In the genomic region with DNA sequence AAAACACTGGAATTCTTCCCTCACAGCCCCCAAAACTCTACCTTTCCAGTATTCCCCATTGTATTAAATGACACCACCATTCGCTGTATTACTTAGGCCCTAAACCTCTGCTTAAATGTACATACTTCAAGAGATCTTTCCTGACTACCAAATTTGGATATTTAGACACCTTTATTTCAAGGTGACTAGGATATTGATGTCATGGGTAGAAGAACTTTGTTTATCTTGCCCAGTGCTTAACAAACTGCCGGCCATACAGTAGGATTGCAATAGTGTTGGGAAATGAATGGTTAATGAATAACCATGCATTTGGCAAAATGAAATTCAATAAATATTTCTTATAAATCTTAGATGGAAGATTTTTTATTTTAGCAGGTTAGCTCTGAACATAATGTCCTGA, we compare ENCODE assay signal across 41 cellular contexts.
"Had no signal": no experiment of that assay in that cellular context is flagged by ENCODE, and none has a peak within 500 bp of the region (broad histone marks: within the 10 kb centered on the region; RNA-seq: fewer than 3 reads in every experiment).

No MANE protein-coding gene starts in this region.

- H3K4me1 Mint-ChIP-seq: activated naive CD4-positive, alpha-beta T cell treated with anti-CD3 and anti-CD28 coated beads, Interleukin-2, amount 10 ng/mL, durations not matched to agents 7 days and 5 days; activated naive CD4-positive, alpha-beta T cell treated with anti-CD3 and anti-CD28 coated beads, Interleukin-2, amount 50 U/mL, for 24 hours; activated naive CD8-positive, alpha-beta T cell treated with anti-CD3 and anti-CD28 coated beads for 36 hours; activated naive CD8-positive, alpha-beta T cell treated with anti-CD3 and anti-CD28 coated beads, Interleukin-2, amount 10 ng/mL, durations not matched to agents 7 days and 5 days; activated naive CD8-positive, alpha-beta T cell treated with anti-CD3 and anti-CD28 coated beads, Interleukin-2, amount 50 U/mL, for 24 hours; activated T-helper 17 cell treated with anti-CD3 and anti-CD28 coated beads, Interleukin-2, amount 50 U/mL, for 72 hours; brain; central memory CD8-positive, alpha-beta T cell had no signal

- H3K4me1 ChIP-seq: adrenal gland, ascending aorta, body of pancreas, breast epithelium had no signal

- FAIRE-seq: astrocyte, bronchial epithelial cell had no signal

- H3K27me3 ChIP-seq: adrenal gland, ascending aorta, body of pancreas, brain microvascular endothelial cell, breast epithelium, cardiac muscle cell had no signal

- H3K4me3 ChIP-seq: adrenal gland, ascending aorta, body of pancreas, breast epithelium, cardiac muscle cell had no signal

- ATAC-seq: activated naive CD4-positive, alpha-beta T cell treated with anti-CD3 and anti-CD28 coated beads, Interleukin-2, amount 50 U/mL, for 72 hours; activated naive CD8-positive, alpha-beta T cell treated with anti-CD3 and anti-CD28 coated beads, Interleukin-2, amount 50 U/mL, for 24 hours; activated T-cell treated with anti-CD3 and anti-CD28 coated beads, Interleukin-2, amount 50 U/mL, for 4 hours; activated T-cell treated with anti-CD3 and anti-CD28 coated beads, Interleukin-2, amount 50 U/mL, for 72 hours; activated T-helper 17 cell treated with anti-CD3 and anti-CD28 coated beads, Interleukin-2, amount 50 U/mL, for 72 hours; body of pancreas had no signal

- H3K9me3 ChIP-seq: adrenal gland, ascending aorta, body of pancreas, breast epithelium had no signal

- H3K9me3 Mint-ChIP-seq: activated naive CD4-positive, alpha-beta T cell treated with anti-CD3 and anti-CD28 coated beads, Interleukin-2, amount 10 ng/mL, durations not matched to agents 7 days and 5 days; activated naive CD8-positive, alpha-beta T cell treated with anti-CD3 and anti-CD28 coated beads for 36 hours; activated naive CD8-positive, alpha-beta T cell treated with anti-CD3 and anti-CD28 coated beads, Interleukin-2, amount 10 ng/mL, durations not matched to agents 7 days and 5 days; activated naive CD8-positive, alpha-beta T cell treated with anti-CD3 and anti-CD28 coated beads, Interleukin-2, amount 50 U/mL, for 24 hours; activated T-cell treated with anti-CD3 and anti-CD28 coated beads, Interleukin-2, amount 50 U/mL, for 24 hours; activated T-cell treated with anti-CD3 and anti-CD28 coated beads, Interleukin-2, amount 50 U/mL, for 4 hours; activated T-helper 1 cell treated with anti-CD3 and anti-CD28 coated beads, Interleukin-12 subunit alpha, Interleukin-12 subunit beta, Interleukin-2, Interleukin-4 antibody, amounts not matched to agents 30 ng/mL and 10 ng/mL and 1 ng/mL, durations not matched to agents 14 hours and 24 hours and 36 hours; activated T-helper 2 cell treated with anti-CD3 and anti-CD28 coated beads, Interferon-gamma antibody, Interleukin-2, Interleukin-4, amounts not matched to agents 10 μg/mL and 5 μg/mL and 100 μg/mL, durations not matched to agents 14 hours and 24 hours and 36 hours; brain had no signal

- H3K36me3 Mint-ChIP-seq: activated naive CD4-positive, alpha-beta T cell treated with anti-CD3 and anti-CD28 coated beads, Interleukin-2, amount 10 ng/mL, durations not matched to agents 7 days and 5 days; activated naive CD4-positive, alpha-beta T cell treated with anti-CD3 and anti-CD28 coated beads, Interleukin-2, amount 50 U/mL, for 72 hours; activated naive CD8-positive, alpha-beta T cell; activated naive CD8-positive, alpha-beta T cell treated with anti-CD3 and anti-CD28 coated beads for 36 hours; activated naive CD8-positive, alpha-beta T cell treated with anti-CD3 and anti-CD28 coated beads, Interleukin-2, amount 10 ng/mL, durations not matched to agents 7 days and 5 days; brain had no signal

- DNase-seq: activated effector memory CD4-positive, alpha-beta T cell treated with anti-CD3 and anti-CD28 coated beads, Interleukin-2, amount 50 U/mL, for 16 hours; activated effector memory CD4-positive, alpha-beta T cell treated with Interleukin-2 at 50 U/mL for 16 hours; activated gamma-delta T cell; activated gamma-delta T cell treated with Interleukin-2 at 50 U/mL for 16 hours; activated naive CD4-positive, alpha-beta T cell; activated naive CD4-positive, alpha-beta T cell treated with anti-CD3 and anti-CD28 coated beads for 36 hours; activated naive CD4-positive, alpha-beta T cell treated with anti-CD3 and anti-CD28 coated beads, Interleukin-2, amount 10 ng/mL, durations not matched to agents 7 days and 5 days; activated naive CD4-positive, alpha-beta T cell treated with anti-CD3 and anti-CD28 coated beads, Interleukin-2, amount 50 U/mL, for 16 hours; activated naive CD4-positive, alpha-beta T cell treated with Interleukin-2 at 50 U/mL for 16 hours; activated naive CD8-positive, alpha-beta T cell treated with anti-CD3 and anti-CD28 coated beads for 36 hours; activated naive CD8-positive, alpha-beta T cell treated with anti-CD3 and anti-CD28 coated beads, Interleukin-2, amount 10 ng/mL, durations not matched to agents 7 days and 5 days; activated naive CD8-positive, alpha-beta T cell treated with anti-CD3 and anti-CD28 coated beads, Interleukin-2, amount 50 U/mL, for 24 hours; activated T-cell treated with anti-CD3 and anti-CD28 coated beads for 4 hours; activated T-cell treated with anti-CD3 and anti-CD28 coated beads, Interleukin-2, amount 50 U/mL, for 1 hour; activated T-cell treated with anti-CD3 and anti-CD28 coated beads, Interleukin-2, amount 50 U/mL, for 24 hours; activated T-cell treated with anti-CD3 and anti-CD28 coated beads, Interleukin-2, amount 50 U/mL, for 4 hours; activated T-cell treated with anti-CD3 and anti-CD28 coated beads, Interleukin-2, amount 50 U/mL, for 48 hours; activated T-cell treated with anti-CD3 and anti-CD28 coated beads, Interleukin-2, amount 50 U/mL, for 72 hours; adrenal gland; amniotic stem cell; amygdala; anterior cingulate cortex; aorta; body of pancreas; brain microvascular endothelial cell; caudate nucleus; central memory CD4-positive, alpha-beta T cell; cerebellar nuclear complex had no signal

- H3K4me3 Mint-ChIP-seq: activated naive CD4-positive, alpha-beta T cell treated with anti-CD3 and anti-CD28 coated beads for 36 hours; activated naive CD4-positive, alpha-beta T cell treated with anti-CD3 and anti-CD28 coated beads, Interleukin-2, amount 10 ng/mL, durations not matched to agents 7 days and 5 days; activated naive CD4-positive, alpha-beta T cell treated with anti-CD3 and anti-CD28 coated beads, Interleukin-2, amount 50 U/mL, for 24 hours; activated naive CD8-positive, alpha-beta T cell; activated naive CD8-positive, alpha-beta T cell treated with anti-CD3 and anti-CD28 coated beads for 36 hours; activated naive CD8-positive, alpha-beta T cell treated with anti-CD3 and anti-CD28 coated beads, Interleukin-2, amount 10 ng/mL, durations not matched to agents 7 days and 5 days; activated naive CD8-positive, alpha-beta T cell treated with anti-CD3 and anti-CD28 coated beads, Interleukin-2, amount 50 U/mL, for 24 hours; activated T-cell treated with anti-CD3 and anti-CD28 coated beads, Interleukin-2, amount 50 U/mL, for 24 hours; activated T-cell treated with anti-CD3 and anti-CD28 coated beads, Interleukin-2, amount 50 U/mL, for 4 hours; activated T-cell treated with anti-CD3 and anti-CD28 coated beads, Interleukin-2, amount 50 U/mL, for 72 hours; activated T-helper 1 cell treated with anti-CD3 and anti-CD28 coated beads, Interleukin-12 subunit alpha, Interleukin-12 subunit beta, Interleukin-2, Interleukin-4 antibody, amounts not matched to agents 30 ng/mL and 10 ng/mL and 1 ng/mL, durations not matched to agents 14 hours and 24 hours and 36 hours; activated T-helper 17 cell treated with anti-CD3 and anti-CD28 coated beads, Interleukin-2, amount 50 U/mL, for 72 hours; brain; central memory CD8-positive, alpha-beta T cell had no signal

- H3K27me3 Mint-ChIP-seq: activated naive CD4-positive, alpha-beta T cell treated with anti-CD3 and anti-CD28 coated beads, Interleukin-2, amount 10 ng/mL, durations not matched to agents 7 days and 5 days; activated naive CD8-positive, alpha-beta T cell treated with anti-CD3 and anti-CD28 coated beads for 36 hours; activated naive CD8-positive, alpha-beta T cell treated with anti-CD3 and anti-CD28 coated beads, Interleukin-2, amount 10 ng/mL, durations not matched to agents 7 days and 5 days; activated naive CD8-positive, alpha-beta T cell treated with anti-CD3 and anti-CD28 coated beads, Interleukin-2, amount 50 U/mL, for 24 hours; activated T-cell treated with anti-CD3 and anti-CD28 coated beads, Interleukin-2, amount 50 U/mL, for 24 hours; central memory CD8-positive, alpha-beta T cell had no signal

- H3K27ac Mint-ChIP-seq: activated naive CD4-positive, alpha-beta T cell treated with anti-CD3 and anti-CD28 coated beads for 36 hours; activated naive CD4-positive, alpha-beta T cell treated with anti-CD3 and anti-CD28 coated beads, Interleukin-2, amount 10 ng/mL, durations not matched to agents 7 days and 5 days; activated naive CD4-positive, alpha-beta T cell treated with anti-CD3 and anti-CD28 coated beads, Interleukin-2, amount 50 U/mL, for 24 hours; activated naive CD4-positive, alpha-beta T cell treated with anti-CD3 and anti-CD28 coated beads, Interleukin-2, amount 50 U/mL, for 72 hours; activated naive CD8-positive, alpha-beta T cell; activated naive CD8-positive, alpha-beta T cell treated with anti-CD3 and anti-CD28 coated beads for 36 hours; activated naive CD8-positive, alpha-beta T cell treated with anti-CD3 and anti-CD28 coated beads, Interleukin-2, amount 10 ng/mL, durations not matched to agents 7 days and 5 days; activated naive CD8-positive, alpha-beta T cell treated with anti-CD3 and anti-CD28 coated beads, Interleukin-2, amount 50 U/mL, for 24 hours; activated T-cell treated with anti-CD3 and anti-CD28 coated beads, Interleukin-2, amount 50 U/mL, for 24 hours; activated T-cell treated with anti-CD3 and anti-CD28 coated beads, Interleukin-2, amount 50 U/mL, for 72 hours; activated T-helper 1 cell treated with anti-CD3 and anti-CD28 coated beads, Interleukin-12 subunit alpha, Interleukin-12 subunit beta, Interleukin-2, Interleukin-4 antibody, amounts not matched to agents 30 ng/mL and 10 ng/mL and 1 ng/mL, durations not matched to agents 14 hours and 24 hours and 36 hours; activated T-helper 17 cell treated with anti-CD3 and anti-CD28 coated beads, Interleukin-2, amount 50 U/mL, for 72 hours; activated T-helper 2 cell treated with anti-CD3 and anti-CD28 coated beads, Interferon-gamma antibody, Interleukin-2, Interleukin-4, amounts not matched to agents 10 μg/mL and 5 μg/mL and 100 μg/mL, durations not matched to agents 14 hours and 24 hours and 36 hours; brain had no signal

- H3K27ac ChIP-seq: adrenal gland, ascending aorta, body of pancreas, brain microvascular endothelial cell, breast epithelium, cardiac muscle cell had no signal

- H3K36me3 ChIP-seq: adrenal gland, ascending aorta, brain microvascular endothelial cell, breast epithelium, cardiac muscle cell had no signal
